ENCODE assay signal across 1 cellular context in the genomic region with DNA sequence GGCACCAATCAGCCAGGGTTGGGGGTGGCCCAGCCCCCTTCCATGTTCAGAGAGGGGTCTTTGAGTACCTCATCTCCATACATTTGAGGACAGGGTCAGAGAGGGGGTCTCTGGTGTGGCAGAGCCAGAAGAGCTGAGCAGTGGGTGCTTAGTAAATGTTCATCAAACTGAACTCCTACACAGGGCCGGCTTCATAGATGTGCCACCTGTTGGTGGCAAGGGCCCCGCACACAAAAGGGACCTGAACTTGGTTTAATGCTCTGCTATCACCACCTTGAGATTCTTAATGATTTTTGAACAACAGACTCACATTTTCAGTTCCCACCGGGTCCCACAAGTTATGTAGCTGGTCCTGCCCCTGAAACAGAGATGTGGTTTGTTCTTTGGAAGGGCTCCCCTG.
TF ChIP-seq lines count a peak whose summit lies in the region.

No MANE protein-coding gene starts in this region.

TF ChIP-seq in HCT116, 20 proteins besides CTCF, POLR2A, EP300 and RAD21:
- TF ChIP-seq EGR1 (IDR thresholded peaks at IDR 0.05; ENCODE audit: low read depth) (no peak), YY1 (IDR thresholded peaks at IDR 0.05; ENCODE audit: extremely low read depth, insufficient replicate concordance, low read depth, low read length) (no peak), ATF3 (IDR thresholded peaks at IDR 0.05) (no peak), JUND (IDR thresholded peaks at IDR 0.05) (no peak), ZBTB33 (IDR thresholded peaks at IDR 0.05; ENCODE audit: extremely low read depth, insufficient replicate concordance, low read length) (no peak), ZNF274 (IDR thresholded peaks at IDR 0.05; ENCODE audit: low read depth, low read length) (no peak)
